1 cellular context compared by ENCODE assay signal in genomic region chr13:99431927-99432636, GRCh38.
TF ChIP-seq lines count a peak whose summit lies in the region.

No MANE protein-coding gene starts in this region.

TF ChIP-seq in HepG2, 621 proteins besides CTCF, POLR2A, EP300 and RAD21 (continued from another document):
- TF ChIP-seq, protein P1, sequence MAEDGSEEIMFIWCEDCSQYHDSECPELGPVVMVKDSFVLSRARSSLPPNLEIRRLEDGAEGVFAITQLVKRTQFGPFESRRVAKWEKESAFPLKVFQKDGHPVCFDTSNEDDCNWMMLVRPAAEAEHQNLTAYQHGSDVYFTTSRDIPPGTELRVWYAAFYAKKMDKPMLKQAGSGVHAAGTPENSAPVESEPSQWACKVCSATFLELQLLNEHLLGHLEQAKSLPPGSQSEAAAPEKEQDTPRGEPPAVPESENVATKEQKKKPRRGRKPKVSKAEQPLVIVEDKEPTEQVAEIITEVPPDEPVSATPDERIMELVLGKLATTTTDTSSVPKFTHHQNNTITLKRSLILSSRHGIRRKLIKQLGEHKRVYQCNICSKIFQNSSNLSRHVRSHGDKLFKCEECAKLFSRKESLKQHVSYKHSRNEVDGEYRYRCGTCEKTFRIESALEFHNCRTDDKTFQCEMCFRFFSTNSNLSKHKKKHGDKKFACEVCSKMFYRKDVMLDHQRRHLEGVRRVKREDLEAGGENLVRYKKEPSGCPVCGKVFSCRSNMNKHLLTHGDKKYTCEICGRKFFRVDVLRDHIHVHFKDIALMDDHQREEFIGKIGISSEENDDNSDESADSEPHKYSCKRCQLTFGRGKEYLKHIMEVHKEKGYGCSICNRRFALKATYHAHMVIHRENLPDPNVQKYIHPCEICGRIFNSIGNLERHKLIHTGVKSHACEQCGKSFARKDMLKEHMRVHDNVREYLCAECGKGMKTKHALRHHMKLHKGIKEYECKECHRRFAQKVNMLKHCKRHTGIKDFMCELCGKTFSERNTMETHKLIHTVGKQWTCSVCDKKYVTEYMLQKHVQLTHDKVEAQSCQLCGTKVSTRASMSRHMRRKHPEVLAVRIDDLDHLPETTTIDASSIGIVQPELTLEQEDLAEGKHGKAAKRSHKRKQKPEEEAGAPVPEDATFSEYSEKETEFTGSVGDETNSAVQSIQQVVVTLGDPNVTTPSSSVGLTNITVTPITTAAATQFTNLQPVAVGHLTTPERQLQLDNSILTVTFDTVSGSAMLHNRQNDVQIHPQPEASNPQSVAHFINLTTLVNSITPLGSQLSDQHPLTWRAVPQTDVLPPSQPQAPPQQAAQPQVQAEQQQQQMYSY (CRISPR knock-in tag; IDR thresholded peaks at IDR 0.05), result peak; percentile 68
- TF ChIP-seq ZNF839 (CRISPR knock-in tag; IDR thresholded peaks at IDR 0.05; ENCODE audit: borderline replicate concordance), result no peak
TF ChIP-seq in HepG2: peak in this region for 5.
